16 cellular contexts compared by ENCODE assay signal in genomic region chr13:21134475-21134874, GRCh38. TPM values are rescaled to one million over a fixed set of nuclear protein-coding genes. Genes with fewer than 3 reads are reported as not detected.
A peak's percentile ranks its signal among the peaks of the same experiment; 100 is the strongest.
DNase-seq lines count a peak whose midpoint lies in the region; ATAC-seq, FAIRE-seq and TF ChIP-seq lines count a peak whose summit lies in the region.
"Had no signal": no experiment of that assay in that cellular context is flagged by ENCODE, and none has a peak within 500 bp of the region (broad histone marks: within the 10 kb centered on the region; RNA-seq: fewer than 3 reads in every experiment).

No MANE protein-coding gene starts in this region.

- H3K4me1 Mint-ChIP-seq in astrocyte (ENCODE audit: low read depth, unreplicated experiment) (no peaks in the 10 kb centered on the region), Caco-2 (ENCODE audit: low read depth, unreplicated experiment) (peaks cover 13% of the 10 kb centered on the region)

- peaks cover 20% of the 10 kb centered on the region for H3F3A ChIP-seq in SK-N-SH (replicated peaks; ENCODE audit: insufficient read depth)

- TF ChIP-seq CTCF in SK-N-SH (IDR thresholded peaks at IDR 0.05): no peak
- no peak for TF ChIP-seq CTCF in IMR-90 (conservative IDR thresholded peaks at IDR 0.05; ENCODE audit: low read depth, low read length)
- no peak for TF ChIP-seq CTCF in astrocyte (IDR thresholded peaks at IDR 0.05; ENCODE audit: insufficient read depth, low read depth, low read length)
- no peak for TF ChIP-seq CTCF in mucosa of descending colon (IDR thresholded peaks at IDR 0.05)
- TF ChIP-seq CTCF in Caco-2 (IDR thresholded peaks at IDR 0.05; ENCODE audit: insufficient read depth in 1 of 2, low read depth in 1 of 2, low read length in 1 of 2, severe bottlenecking in 1 of 2, unreplicated experiment in 1 of 2): no peak
- no peak for TF ChIP-seq CTCF in GM13976 (IDR thresholded peaks at IDR 0.05; ENCODE audit: borderline replicate concordance, control extremely low read depth, extremely low read depth, insufficient read depth, missing control alignments)

- H3K23ac ChIP-seq in IMR-90 (ENCODE audit: low read depth, low read length): no peak overlapping the region

- TF ChIP-seq EP300 in SK-N-SH (IDR thresholded peaks at IDR 0.05; ENCODE audit: borderline replicate concordance in 1 of 2, low read depth in 1 of 2, low read length in 1 of 2): no peak

- in situ Hi-C loops in IMR-90 (cut with MboI; ENCODE audit: low sequenced_read_pairs): no loop called here
- in situ Hi-C loops in GM13976 (cut with MboI; ENCODE audit: low sequenced_read_pairs, unreplicated experiment): no loop called here

- H2AFZ ChIP-seq in SK-N-SH (ENCODE audit: low read depth) (peak overlapping the region; percentile 53; the same call in 1 of the 2 replicates), IMR-90 (replicated peaks; ENCODE audit: low read length, poor library complexity) (no peak overlapping the region), astrocyte (ENCODE audit: low read depth, low read length) (peak overlapping the region; percentile 26)

- TF ChIP-seq POLR2A in IMR-90 (IDR thresholded peaks at IDR 0.05; ENCODE audit: low read depth, low read length): no peak

- no peaks in the 10 kb centered on the region for H3K36me3 Mint-ChIP-seq in astrocyte (ENCODE audit: low read depth, unreplicated experiment)
- H3K36me3 Mint-ChIP-seq in Caco-2 (ENCODE audit: insufficient read depth, unreplicated experiment): no peaks in the 10 kb centered on the region

- DNase-seq in SK-N-SH (no peak), IMR-90 (no peak), astrocyte (ENCODE audit: low read depth) (no peak), mucosa of descending colon (no peak), Caco-2 (no peak), GM13976 (ENCODE audit: low spot score) (no peak)
- DNase-seq: Calu3; CD4-positive, CD25-positive, alpha-beta regulatory T cell; DMS 273 treated with DMSO at 0.1 percent for 48 hours; H7 had no signal

- H4K20me1 ChIP-seq in SK-N-SH (ENCODE audit: insufficient read depth): no peaks in the 10 kb centered on the region
- H4K20me1 ChIP-seq in IMR-90 (ENCODE audit: insufficient read depth, low read length): no peaks in the 10 kb centered on the region
- H4K20me1 ChIP-seq in astrocyte (ENCODE audit: insufficient read depth, low read length): no peaks in the 10 kb centered on the region
- H4K20me1 ChIP-seq: BLaER1 treated with 17β-estradiol and CSF1 and Interleukin-3, amounts not matched to agents 10 nM and 100 nM had no signal

- peak overlapping the region; percentile 82; the same call in 1 of the 2 replicates for H2AK5ac ChIP-seq in IMR-90 (ENCODE audit: low read depth, low read length)

- no peak overlapping the region for H3K9ac ChIP-seq in SK-N-SH
- no peak overlapping the region for H3K9ac ChIP-seq in IMR-90 (ENCODE audit: low read depth, low read length)
- H3K9ac ChIP-seq in astrocyte (ENCODE audit: low read length): no peak overlapping the region

- TF ChIP-seq RAD21 in SK-N-SH (IDR thresholded peaks at IDR 0.05; ENCODE audit: low read length): no peak
- TF ChIP-seq RAD21 in IMR-90 (IDR thresholded peaks at IDR 0.05; ENCODE audit: low read length): no peak

- no peak for FAIRE-seq in astrocyte (lab: Jason Lieb, UNC)
- FAIRE-seq: GM12878, GM19239 had no signal

- H3K4me1 ChIP-seq in SK-N-SH (ENCODE audit: control insufficient read depth in 1 of 2, insufficient read depth in 2 of 2, low read depth in 1 of 2, low read length in 1 of 2) (peaks cover 0 to 6% of the 10 kb centered on the region in 2 experiments; a peak in 2 of 4 replicates), IMR-90 (ENCODE audit: control insufficient read depth, insufficient read depth, low read length) (peaks cover 1% of the 10 kb centered on the region; the same call in 1 of the 2 replicates), astrocyte (ENCODE audit: insufficient read depth, low read length) (peaks cover under 1% of the 10 kb centered on the region), mucosa of descending colon (ENCODE audit: low read depth) (peaks cover 7% of the 10 kb centered on the region), Caco-2 (peaks cover 3% of the 10 kb centered on the region; the same call in 1 of the 2 replicates)

- no peak overlapping the region for H3K14ac ChIP-seq in IMR-90 (replicated peaks; ENCODE audit: low read depth, low read length)

- H3K4me3 Mint-ChIP-seq in astrocyte (ENCODE audit: unreplicated experiment): no peak overlapping the region
- H3K4me3 Mint-ChIP-seq in Caco-2 (ENCODE audit: unreplicated experiment): no peak overlapping the region

- no peak overlapping the region for H4K8ac ChIP-seq in IMR-90 (ENCODE audit: low read depth in 2 of 2, low read length in 2 of 2)

- H3K9me3 ChIP-seq in SK-N-SH (no peaks in the 10 kb centered on the region), IMR-90 (ENCODE audit: control insufficient read depth, insufficient read depth, low read length) (no peaks in the 10 kb centered on the region), astrocyte (ENCODE audit: insufficient read depth, low read depth, low read length) (no peaks in the 10 kb centered on the region), mucosa of descending colon (no peaks in the 10 kb centered on the region), Caco-2 (no peaks in the 10 kb centered on the region)

- no peak overlapping the region for H3K27ac Mint-ChIP-seq in astrocyte (ENCODE audit: unreplicated experiment)
- no peak overlapping the region for H3K27ac Mint-ChIP-seq in Caco-2 (ENCODE audit: unreplicated experiment)
- H3K27ac Mint-ChIP-seq: CD4-positive, CD25-positive, alpha-beta regulatory T cell had no signal

- H3K36me3 ChIP-seq in SK-N-SH (replicated peaks in 1 of 2; ENCODE audit: control insufficient read depth in 1 of 2, insufficient read depth in 2 of 2, low read length in 1 of 2): no peaks in the 10 kb centered on the region
- no peaks in the 10 kb centered on the region for H3K36me3 ChIP-seq in IMR-90 (ENCODE audit: control insufficient read depth, insufficient read depth, low read length)
- H3K36me3 ChIP-seq in astrocyte (ENCODE audit: insufficient read depth, low read length): no peaks in the 10 kb centered on the region
- no peaks in the 10 kb centered on the region for H3K36me3 ChIP-seq in mucosa of descending colon (ENCODE audit: low read depth)
- H3K36me3 ChIP-seq in Caco-2 (ENCODE audit: control insufficient read depth, insufficient read depth, low read length): no peaks in the 10 kb centered on the region
- H3K36me3 ChIP-seq: BLaER1 treated with 17β-estradiol and CSF1 and Interleukin-3, amounts not matched to agents 10 nM and 100 nM had no signal

- dilution Hi-C loops in IMR-90 (cut with HindIII; ENCODE audit: low sequenced_read_pairs, unreplicated experiment): no loop called here

- peaks cover 0 to 4% of the 10 kb centered on the region in 2 experiments; a peak in 2 of 4 replicates for H3K79me1 ChIP-seq in IMR-90 (ENCODE audit: low read depth in 1 of 2, low read length in 2 of 2)

- H3K9me1 ChIP-seq in IMR-90 (ENCODE audit: insufficient read depth, low read length): no peaks in the 10 kb centered on the region

- H3K4me2 ChIP-seq in SK-N-SH (no peak overlapping the region), IMR-90 (ENCODE audit: low read depth, low read length) (no peak overlapping the region), astrocyte (ENCODE audit: low read length) (no peak overlapping the region)
- H3K4me2 ChIP-seq: BLaER1 treated with 17β-estradiol and CSF1 and Interleukin-3, amounts not matched to agents 10 nM and 100 nM had no signal

- H4K5ac ChIP-seq in IMR-90 (ENCODE audit: low read depth, low read length): no peak overlapping the region

- no peaks in the 10 kb centered on the region for H3K9me2 ChIP-seq in SK-N-SH

- H3K4me3 ChIP-seq in SK-N-SH (ENCODE audit: low read depth in 2 of 2, low read length in 1 of 2): no peak overlapping the region
- H3K4me3 ChIP-seq in IMR-90 (ENCODE audit: insufficient read depth, low read depth, low read length): no peak overlapping the region
- no peak overlapping the region for H3K4me3 ChIP-seq in astrocyte (ENCODE audit: insufficient read depth, low read depth, low read length)
- H3K4me3 ChIP-seq in mucosa of descending colon: no peak overlapping the region
- H3K4me3 ChIP-seq in Caco-2 (ENCODE audit: low read depth, low read length): no peak overlapping the region
- H3K4me3 ChIP-seq: BLaER1 treated with 17β-estradiol and CSF1 and Interleukin-3, amounts not matched to agents 10 nM and 100 nM; GM12878 had no signal

- no peak overlapping the region for H4K91ac ChIP-seq in IMR-90 (ENCODE audit: insufficient read depth, low read depth, low read length)

- no peak overlapping the region for H2AK9ac ChIP-seq in IMR-90 (replicated peaks; ENCODE audit: low read depth, low read length, poor library complexity)

- no peak overlapping the region for H3K56ac ChIP-seq in IMR-90 (ENCODE audit: extremely low read depth, insufficient read depth, low read length)

- no peaks in the 10 kb centered on the region for H3K27me3 Mint-ChIP-seq in astrocyte (ENCODE audit: low read depth, unreplicated experiment)
- H3K27me3 Mint-ChIP-seq in Caco-2 (ENCODE audit: insufficient read depth, unreplicated experiment): no peaks in the 10 kb centered on the region

- H3K9me3 Mint-ChIP-seq in astrocyte (ENCODE audit: unreplicated experiment) (no peaks in the 10 kb centered on the region), Caco-2 (ENCODE audit: unreplicated experiment) (no peaks in the 10 kb centered on the region)

- CTCF ChIA-PET in SK-N-SH (lab: Yijun Ruan, JAX): interaction anchor here (0.9 kb wide), 1 partner anchor 191 kb away, joined by 4 read pairs; no protein-coding TSS in a partner anchor
- CTCF ChIA-PET in IMR-90 (lab: Yijun Ruan, JAX): no interaction called here
- CTCF ChIA-PET in Caco-2 (lab: Charles Lee): no interaction called here

- H3K18ac ChIP-seq in IMR-90 (ENCODE audit: low read depth, low read length): no peak overlapping the region

- H2BK5ac ChIP-seq in IMR-90 (ENCODE audit: low read depth, low read length, poor library complexity, severe bottlenecking): no peak overlapping the region

- H2BK120ac ChIP-seq in IMR-90 (ENCODE audit: low read depth, low read length): no peak overlapping the region

- H3K79me2 ChIP-seq in SK-N-SH (ENCODE audit: insufficient read depth) (no peaks in the 10 kb centered on the region), astrocyte (ENCODE audit: insufficient read depth, low read length) (no peaks in the 10 kb centered on the region)

- intact Hi-C loops in IMR-90 (cut with micrococcal nuclease) (loop anchor here (5.0 kb wide), 1 partner anchor 92 kb away; no protein-coding TSS in a partner anchor), mucosa of descending colon (cut with DNase I, micrococcal nuclease) (no loop called here), Caco-2 (cut with micrococcal nuclease; ENCODE audit: unreplicated experiment) (loop anchor here (1.0 to 2.0 kb wide), 2 partner anchors 24 to 191 kb away; no protein-coding TSS in a partner anchor)

- POLR2A ChIA-PET in SK-N-SH (lab: Yijun Ruan, JAX) (no interaction called here), IMR-90 (lab: Charles Lee; ENCODE audit: unreplicated experiment) (no interaction called here), Caco-2 (lab: Charles Lee) (no interaction called here)

- H3K27me3 ChIP-seq in SK-N-SH (ENCODE audit: insufficient read depth) (no peaks in the 10 kb centered on the region), IMR-90 (ENCODE audit: control insufficient read depth, insufficient read depth, low read length) (no peaks in the 10 kb centered on the region), astrocyte (ENCODE audit: insufficient read depth, low read length) (no peaks in the 10 kb centered on the region), Caco-2 (replicated peaks; ENCODE audit: control insufficient read depth, insufficient read depth, low read length) (no peaks in the 10 kb centered on the region)
- H3K27me3 ChIP-seq: BLaER1 treated with 17β-estradiol and CSF1 and Interleukin-3, amounts not matched to agents 10 nM and 100 nM had no signal

- H3K27ac ChIP-seq in SK-N-SH (ENCODE audit: low read depth in 2 of 2, low read length in 1 of 2): no peak overlapping the region
- H3K27ac ChIP-seq in IMR-90 (ENCODE audit: insufficient read depth, low read length): no peak overlapping the region
- no peak overlapping the region for H3K27ac ChIP-seq in astrocyte (ENCODE audit: low read depth, low read length)
- H3K27ac ChIP-seq: 22Rv1; BLaER1 treated with 17β-estradiol and CSF1 and Interleukin-3, amounts not matched to agents 10 nM and 100 nM had no signal

- no peak overlapping the region for H3K4ac ChIP-seq in IMR-90 (ENCODE audit: low read depth, low read length)

- WGBS in SK-N-SH (ENCODE audit: low lambda C conversion rate): 48% methylated on average over 5 of the region's 5 CpGs
- 80% methylated on average over 1 of the region's 5 CpGs; no CpG with 5 or more reads in 1 of the 2 experiments for WGBS in IMR-90 (ENCODE audit: extremely low coverage in 2 of 2, insufficient read length in 1 of 2), 2 experiments

- H2BK20ac ChIP-seq in IMR-90 (ENCODE audit: low read depth, low read length): no peak overlapping the region

- ATAC-seq in SK-N-SH treated with all-trans-retinoic acid at 6 μM for 48 hours: no peak; the same call in 2 of the 3 replicates
- no peak for ATAC-seq in IMR-90 (ENCODE audit: low read depth)
- peak; percentile 23 for ATAC-seq in mucosa of descending colon
- ATAC-seq in GM19328 (IDR thresholded peaks at IDR 0.05; ENCODE audit: unreplicated experiment): no peak
- ATAC-seq: GM12878 had no signal

- BruUV-seq in IMR-90 (replicated peaks; lab: Mats Ljungman, UMichigan): no TSS peak
- no TSS peak for BruUV-seq in Caco-2 (replicated peaks; lab: Mats Ljungman, UMichigan)

- no peak overlapping the region for H2BK15ac ChIP-seq in IMR-90 (ENCODE audit: low read depth, low read length)

RNA-seq across cellular contexts. Expression of gene SAP18, which starts 5.4 kb away (rescaled TPM):
- 36.6 and 36.8 TPM in 2 replicates for polyA plus RNA-seq in SK-N-SH (2012; rRNA removed)
- polyA plus RNA-seq in SK-N-SH (2012; cell fraction: cytosol; rRNA removed): 45.4 and 74.2 TPM in 2 replicates
- polyA plus RNA-seq in SK-N-SH (2012; cell fraction: nucleus; rRNA removed): 12.0 and 20.4 TPM in 2 replicates
- total RNA-seq in IMR-90 (2012; rRNA removed): 37.6 and 75.0 TPM in 2 replicates
- 69.5 and 72.3 TPM in 2 replicates for polyA plus RNA-seq in IMR-90 (2012; rRNA removed)
- polyA plus RNA-seq in IMR-90 (2012; cell fraction: cytosol; rRNA removed): 11.0 and 33.7 TPM in 2 replicates
- 2.3 and 22.9 TPM in 2 replicates for polyA plus RNA-seq in IMR-90 (2012; cell fraction: nucleus; rRNA removed; ENCODE audit: low replicate concordance)
- total RNA-seq in astrocyte: 286 and 296 TPM in 2 replicates
- 100 to 1,000 TPM; 205 to 221 (median 211) TPM for total RNA-seq in mucosa of descending colon
- 395 and 441 TPM in 2 replicates for total RNA-seq in Caco-2 (2022)

RNA-seq across cellular contexts. Expression of gene SKA3, which starts 41.9 kb away (rescaled TPM):
- 5.9 and 6.4 TPM in 2 replicates for polyA plus RNA-seq in SK-N-SH (2012; rRNA removed)
- 8.3 and 9.0 TPM in 2 replicates for polyA plus RNA-seq in SK-N-SH (2012; cell fraction: cytosol; rRNA removed)
- polyA plus RNA-seq in SK-N-SH (2012; cell fraction: nucleus; rRNA removed): 2.5 and 4.2 TPM in 2 replicates
- 15.6 and 24.4 TPM in 2 replicates for total RNA-seq in IMR-90 (2012; rRNA removed)
- 11.6 and 11.7 TPM in 2 replicates for polyA plus RNA-seq in IMR-90 (2012; rRNA removed)
- 2.0 and 3.5 TPM in 2 replicates for polyA plus RNA-seq in IMR-90 (2012; cell fraction: cytosol; rRNA removed)
- polyA plus RNA-seq in IMR-90 (2012; cell fraction: nucleus; rRNA removed; ENCODE audit: low replicate concordance): 1.1 and 3.9 TPM in 2 replicates
- 1.7 and 2.4 TPM in 2 replicates for total RNA-seq in astrocyte
- 1 to 10 TPM; 1.3 to 7.2 (median 2.4) TPM for total RNA-seq in mucosa of descending colon
- total RNA-seq in Caco-2 (2022): 33.3 and 37.5 TPM in 2 replicates

RNA-seq across cellular contexts. Expression of gene MRPL57, which starts 42.0 kb away (rescaled TPM):
- polyA plus RNA-seq in SK-N-SH (2012; rRNA removed): 16.4 and 19.9 TPM in 2 replicates
- 16.3 and 16.5 TPM in 2 replicates for polyA plus RNA-seq in SK-N-SH (2012; cell fraction: cytosol; rRNA removed)
- 7.4 and 8.2 TPM in 2 replicates for polyA plus RNA-seq in SK-N-SH (2012; cell fraction: nucleus; rRNA removed)
- total RNA-seq in IMR-90 (2012; rRNA removed): 5.3 and 7.0 TPM in 2 replicates
- polyA plus RNA-seq in IMR-90 (2012; rRNA removed): 8.0 and 14.2 TPM in 2 replicates
- polyA plus RNA-seq in IMR-90 (2012; cell fraction: cytosol; rRNA removed): 13.3 and 19.2 TPM in 2 replicates
- 4.7 and 5.8 TPM in 2 replicates for polyA plus RNA-seq in IMR-90 (2012; cell fraction: nucleus; rRNA removed; ENCODE audit: low replicate concordance)
- total RNA-seq in astrocyte: 12.6 and 14.2 TPM in 2 replicates
- total RNA-seq in mucosa of descending colon: 10 to 100 TPM; 11.9 to 16.1 (median 13.8) TPM
- total RNA-seq in Caco-2 (2022): 32.8 and 33.9 TPM in 2 replicates

Comparison
In these comparisons a context has a peak if more than half of its experiments do, and no peak if none do; other contexts are left out.
1. intact Hi-C loops: an anchor here in IMR-90 (5.0 kb wide) and Caco-2 (1.0 to 2.0 kb wide); none called in mucosa of descending colon.